16 cellular contexts compared by ENCODE assay signal in the genomic region with DNA sequence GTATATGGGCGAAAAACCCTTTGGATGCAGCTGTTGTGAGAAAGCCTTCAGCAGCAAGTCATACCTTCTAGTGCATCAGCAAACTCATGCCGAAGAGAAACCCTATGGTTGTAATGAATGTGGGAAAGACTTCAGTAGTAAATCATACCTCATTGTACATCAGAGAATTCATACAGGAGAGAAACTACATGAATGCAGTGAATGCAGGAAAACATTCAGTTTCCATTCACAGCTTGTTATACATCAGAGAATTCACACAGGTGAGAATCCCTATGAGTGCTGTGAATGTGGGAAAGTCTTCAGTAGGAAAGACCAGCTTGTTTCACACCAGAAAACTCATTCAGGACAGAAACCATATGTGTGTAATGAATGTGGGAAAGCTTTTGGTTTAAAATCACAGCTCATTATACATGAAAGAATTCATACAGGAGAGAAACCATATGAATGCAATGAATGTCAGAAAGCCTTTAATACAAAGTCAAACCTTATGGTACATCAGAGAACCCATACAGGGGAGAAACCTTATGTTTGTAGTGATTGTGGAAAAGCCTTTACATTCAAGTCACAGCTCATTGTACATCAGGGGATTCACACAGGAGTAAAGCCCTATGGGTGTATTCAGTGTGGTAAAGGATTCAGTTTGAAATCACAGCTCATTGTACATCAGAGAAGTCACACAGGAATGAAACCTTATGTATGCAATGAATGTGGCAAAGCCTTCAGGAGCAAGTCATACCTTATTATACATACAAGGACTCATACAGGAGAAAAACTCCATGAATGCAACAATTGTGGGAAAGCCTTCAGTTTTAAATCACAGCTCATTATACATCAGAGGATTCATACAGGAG. TPM values are rescaled to one million over a fixed set of nuclear protein-coding genes. Genes with fewer than 3 reads are reported as not detected.
DNase-seq lines count a peak whose midpoint lies in the region; ATAC-seq and TF ChIP-seq lines count a peak whose summit lies in the region.
"Had no signal": no experiment of that assay in that cellular context is flagged by ENCODE, and none has a peak within 500 bp of the region (broad histone marks: within the 10 kb centered on the region; RNA-seq: fewer than 3 reads in every experiment).

No MANE protein-coding gene starts in this region.

- TSS peak; percentile 11 for BruUV-seq in mammary epithelial cell (replicated peaks; lab: Mats Ljungman, UMichigan)

- TF ChIP-seq CTCF in CD8-positive, alpha-beta T cell (IDR thresholded peaks at IDR 0.05) = no peak
- TF ChIP-seq CTCF in mammary epithelial cell (conservative IDR thresholded peaks at IDR 0.05 in 1 of 2, IDR thresholded peaks at IDR 0.05 in 1 of 2; ENCODE audit: extremely low read depth in 1 of 2, insufficient read depth in 1 of 2, low read depth in 1 of 2, low read length in 2 of 2) = no peak

- no peaks in the 10 kb centered on the region for H3K27me3 Mint-ChIP-seq in CD8-positive, alpha-beta T cell (ENCODE audit: low read depth)

- no peak for DNase-seq in CD8-positive, alpha-beta T cell
- DNase-seq in mammary epithelial cell (no peak), SW 1271 (lab: John Stamatoyannopoulos, UW) (no peak), T-helper 9 cell (no peak), anterior cingulate cortex (lab: John Stamatoyannopoulos, UW) (no peak)
- DNase-seq: activated CD8-positive, alpha-beta T cell treated with anti-CD3 and anti-CD28 coated beads, Interleukin-2, amount 10 ng/mL, durations not matched to agents 7 days and 5 days; Caco-2; H9; lower lobe of right lung; NCI-H2227 treated with DMSO at 0.1 percent for 48 hours; psoas muscle; stomach had no signal

- peaks cover 29% of the 10 kb centered on the region for H3K36me3 ChIP-seq in CD8-positive, alpha-beta T cell (ENCODE audit: insufficient read depth, low read length)
- H3K36me3 ChIP-seq in HUES6 (ENCODE audit: control insufficient read depth, insufficient read depth, low read length) (peaks cover 49% of the 10 kb centered on the region), mammary epithelial cell (ENCODE audit: insufficient read depth, low read length) (peaks cover 10% of the 10 kb centered on the region), muscle layer of colon (ENCODE audit: insufficient read depth, low read length) (peaks cover 37% of the 10 kb centered on the region)

- H3K36me3 Mint-ChIP-seq in CD8-positive, alpha-beta T cell = peaks cover 66% of the 10 kb centered on the region

- no peak overlapping the region for H2AFZ ChIP-seq in mammary epithelial cell (ENCODE audit: low read depth, low read length)

- no peaks in the 10 kb centered on the region for H3K27me3 ChIP-seq in CD8-positive, alpha-beta T cell (ENCODE audit: insufficient read depth, low read length)
- H3K27me3 ChIP-seq in HUES6 (ENCODE audit: control insufficient read depth, insufficient read depth, low read length) (no peaks in the 10 kb centered on the region), mammary epithelial cell (ENCODE audit: insufficient read depth, low read length) (no peaks in the 10 kb centered on the region), muscle layer of colon (ENCODE audit: control insufficient read depth in 1 of 2, insufficient read depth in 2 of 2, low read length in 2 of 2) (no peaks in the 10 kb centered on the region)
- H3K27me3 ChIP-seq: stomach had no signal

- ATAC-seq in CD8-positive, alpha-beta T cell = no peak
- ATAC-seq: activated CD8-positive, alpha-beta T cell treated with anti-CD3 and anti-CD28 coated beads, Interleukin-2, amount 10 ng/mL, durations not matched to agents 7 days and 5 days; lower lobe of right lung; psoas muscle had no signal

- H3K9me3 Mint-ChIP-seq in CD8-positive, alpha-beta T cell = peaks cover 52% of the 10 kb centered on the region

- H3K9ac ChIP-seq in HUES6 (ENCODE audit: low read length) (no peak overlapping the region), mammary epithelial cell (ENCODE audit: insufficient read depth, low read length) (no peak overlapping the region), muscle layer of colon (ENCODE audit: low read length) (no peak overlapping the region)
- H3K9ac ChIP-seq: KMS-11 had no signal

- no peaks in the 10 kb centered on the region for H4K20me1 ChIP-seq in mammary epithelial cell (ENCODE audit: insufficient read depth, low read length)

- H3K27ac Mint-ChIP-seq in CD8-positive, alpha-beta T cell = no peak overlapping the region
- H3K27ac Mint-ChIP-seq: activated CD8-positive, alpha-beta T cell treated with anti-CD3 and anti-CD28 coated beads, Interleukin-2, amount 10 ng/mL, durations not matched to agents 7 days and 5 days; H9 had no signal

- CTCF ChIA-PET in CD8-positive, alpha-beta T cell (lab: Charles Lee) = interaction anchor here (1.0 kb wide), 1 partner anchor 14 kb away, joined by 3 read pairs; no protein-coding TSS in a partner anchor
- CTCF ChIA-PET in mammary epithelial cell (lab: Charles Lee; ENCODE audit: low non-redundant PET) = no interaction called here

- no peak overlapping the region for H3K4me3 Mint-ChIP-seq in CD8-positive, alpha-beta T cell
- H3K4me3 Mint-ChIP-seq: activated CD8-positive, alpha-beta T cell treated with anti-CD3 and anti-CD28 coated beads, Interleukin-2, amount 10 ng/mL, durations not matched to agents 7 days and 5 days had no signal

- POLR2A ChIA-PET in CD8-positive, alpha-beta T cell (lab: Charles Lee) = interaction anchor here (0.9 kb wide), 1 partner anchor 145 kb away, joined by 3 read pairs; no protein-coding TSS in a partner anchor

- H3K9me3 ChIP-seq in CD8-positive, alpha-beta T cell (ENCODE audit: low read length) = peaks cover 62% of the 10 kb centered on the region
- H3K9me3 ChIP-seq in HUES6 (ENCODE audit: control insufficient read depth, insufficient read depth, low read depth, low read length) = peaks cover 72% of the 10 kb centered on the region
- peaks cover 59% of the 10 kb centered on the region for H3K9me3 ChIP-seq in mammary epithelial cell (replicated peaks; ENCODE audit: insufficient read depth, low read length)
- H3K9me3 ChIP-seq in muscle layer of colon (ENCODE audit: low read length) = peaks cover 65% of the 10 kb centered on the region

- 86% methylated on average over 2 of the region's 2 CpGs for WGBS in mammary epithelial cell (ENCODE audit: low coverage, missing lambda C conversion rate)

- no peaks in the 10 kb centered on the region for H3K4me1 Mint-ChIP-seq in CD8-positive, alpha-beta T cell (ENCODE audit: low read depth)
- H3K4me1 Mint-ChIP-seq: H9 had no signal

- H3K4me2 ChIP-seq in mammary epithelial cell (ENCODE audit: insufficient read depth, low read depth, low read length) = no peak overlapping the region
- H3K4me2 ChIP-seq: KMS-11 had no signal

- H3K79me2 ChIP-seq in mammary epithelial cell (ENCODE audit: insufficient read depth, low read length) = no peaks in the 10 kb centered on the region

- intact Hi-C loops in CD8-positive, alpha-beta T cell (cut with DNase I, micrococcal nuclease) = no loop called here
- intact Hi-C loops in mammary epithelial cell (cut with micrococcal nuclease) = no loop called here

- peak overlapping the region; percentile 6 for H3K4me3 ChIP-seq in CD8-positive, alpha-beta T cell (ENCODE audit: low read depth, low read length)
- H3K4me3 ChIP-seq in HUES6 (ENCODE audit: low read depth, low read length) (0 out of 2 replicates have a peak overlapping the region, but pooled peaks have one; percentile 0), mammary epithelial cell (replicated peaks in 1 of 3; ENCODE audit: insufficient read depth in 1 of 3, low read depth in 2 of 3, low read length in 3 of 3) (no peak overlapping the region), muscle layer of colon (ENCODE audit: low read depth in 1 of 2, low read length in 2 of 2) (peak overlapping the region; percentile 11 to 51)
- H3K4me3 ChIP-seq: lower lobe of right lung, psoas muscle, stomach had no signal

- dilution Hi-C loops in mammary epithelial cell (cut with HindIII; ENCODE audit: low sequenced_read_pairs) = no loop called here

- in situ Hi-C loops in mammary epithelial cell (cut with MboI; ENCODE audit: low sequenced_read_pairs in 2 of 2) = no loop called here

- H3K27ac ChIP-seq in CD8-positive, alpha-beta T cell (ENCODE audit: low read depth, low read length) = no peak overlapping the region
- H3K27ac ChIP-seq in HUES6 (ENCODE audit: low read depth, low read length) = no peak overlapping the region
- H3K27ac ChIP-seq in mammary epithelial cell (ENCODE audit: insufficient read depth, low read depth, low read length) = no peak overlapping the region
- H3K27ac ChIP-seq in muscle layer of colon (ENCODE audit: low read depth, low read length) = no peak overlapping the region
- H3K27ac ChIP-seq: KMS-11, lower lobe of right lung, psoas muscle, stomach had no signal

- H3K4me1 ChIP-seq in CD8-positive, alpha-beta T cell (ENCODE audit: insufficient read depth, low read length) = no peaks in the 10 kb centered on the region
- H3K4me1 ChIP-seq in HUES6 (ENCODE audit: control insufficient read depth, insufficient read depth, low read length) = no peaks in the 10 kb centered on the region
- H3K4me1 ChIP-seq in mammary epithelial cell (ENCODE audit: insufficient read depth, low read length) = no peaks in the 10 kb centered on the region
- H3K4me1 ChIP-seq in muscle layer of colon (ENCODE audit: insufficient read depth, low read length) = no peaks in the 10 kb centered on the region
- H3K4me1 ChIP-seq: Caco-2, lower lobe of right lung, psoas muscle, stomach had no signal

RNA-seq across cellular contexts. Expression of gene ZNF268, which starts 21.4 kb away (rescaled TPM):
- total RNA-seq in CD8-positive, alpha-beta T cell = 10 to 100 TPM; 23.9 to 24.8 TPM
- total RNA-seq in mammary epithelial cell = 10 to 100 TPM; 15.9 to 29.5 TPM
- polyA plus RNA-seq in mammary epithelial cell = 7.1 TPM
- polyA minus RNA-seq in mammary epithelial cell = 29.4 TPM

RNA-seq across cellular contexts. Expression of gene ANHX, which starts 33.0 kb away (rescaled TPM):
- total RNA-seq in CD8-positive, alpha-beta T cell = not detected
- total RNA-seq in mammary epithelial cell = not detected
- not detected for polyA plus RNA-seq in mammary epithelial cell
- not detected for polyA minus RNA-seq in mammary epithelial cell
- total RNA-seq: activated CD8-positive, alpha-beta T cell treated with anti-CD3 and anti-CD28 coated beads, Interleukin-2, amount 10 ng/mL, durations not matched to agents 7 days and 5 days; Caco-2; H9; lower lobe of right lung; psoas muscle; RPMI7951; stomach had no signal
- polyA plus RNA-seq: psoas muscle, stomach had no signal

Comparison
In these comparisons a context has a peak if more than half of its experiments do, and no peak if none do; other contexts are left out.
1. H3K4me3 ChIP-seq: peak in CD8-positive, alpha-beta T cell (single experiment), HUES6 (single experiment) and muscle layer of colon (2 of 2); none in mammary epithelial cell (0 of 3).